Comparison of ENCODE assay signal across 9 cellular contexts in genomic region chr19:41792513-41793413, GRCh38. TPM values are rescaled to one million over a fixed set of nuclear protein-coding genes. Genes with fewer than 3 reads are reported as not detected.
DNase-seq lines count a peak whose midpoint lies in the region; ATAC-seq and TF ChIP-seq lines count a peak whose summit lies in the region.
"Had no signal": no experiment of that assay in that cellular context is flagged by ENCODE, and none has a peak within 500 bp of the region (broad histone marks: within the 10 kb centered on the region; RNA-seq: fewer than 3 reads in every experiment).

No MANE protein-coding gene starts in this region.

- DNase-seq in DMS79 treated with DMSO at 0.1 percent for 48 hours (lab: John Stamatoyannopoulos, UW) (peak; percentile 96), KBM-7 (peak; percentile 64), WERI-Rb-1 (peak; percentile 67), cerebellar cortex (ENCODE audit: low spot score) (peak; percentile 37), right lobe of liver (peak in 1 of 3 donors; percentile 55)
- peak; percentile 68 for DNase-seq in stimulated activated naive CD8-positive, alpha-beta T cell treated with anti-CD3 and anti-CD28 coated beads, Interleukin-15, Interleukin-2, amounts not matched to agents 100 U/mL and 50 U/mL, for 24 hours

- no peaks in the 10 kb centered on the region for H3K4me1 ChIP-seq in right lobe of liver
- H3K4me1 ChIP-seq: SJSA1 had no signal

- H3K36me3 ChIP-seq in WERI-Rb-1 (no peaks in the 10 kb centered on the region), right lobe of liver (no peaks in the 10 kb centered on the region)
- H3K36me3 ChIP-seq: SJSA1 had no signal

- H3K9me3 ChIP-seq in WERI-Rb-1 (ENCODE audit: severe bottlenecking) = no peaks in the 10 kb centered on the region
- no peaks in the 10 kb centered on the region for H3K9me3 ChIP-seq in right lobe of liver
- H3K9me3 ChIP-seq: SJSA1 had no signal

- H3K27ac ChIP-seq in WERI-Rb-1 (no peak overlapping the region), right lobe of liver (no peak overlapping the region)
- H3K27ac ChIP-seq: SJSA1 had no signal

- in situ Hi-C loops in KBM-7 (cut with MboI; ENCODE audit: low pct_unique_long_range_greater_than_20kb, low sequenced_read_pairs) = no loop called here

- H3K4me3 ChIP-seq in WERI-Rb-1 (ENCODE audit: low read depth, low read length) (no peak overlapping the region), right lobe of liver (no peak overlapping the region)
- H3K4me3 ChIP-seq: SJSA1 had no signal

- peaks cover 34% of the 10 kb centered on the region for H3K27me3 ChIP-seq in WERI-Rb-1 (ENCODE audit: insufficient read depth, low read depth, severe bottlenecking)
- H3K27me3 ChIP-seq in right lobe of liver = no peaks in the 10 kb centered on the region

- ATAC-seq in right lobe of liver (peak; percentile 43 to 73 (median 67)), HG02870 (IDR thresholded peaks at IDR 0.05; ENCODE audit: unreplicated experiment) (no peak), GM21723 (IDR thresholded peaks at IDR 0.05; ENCODE audit: unreplicated experiment) (no peak)
- no peak for ATAC-seq in stimulated activated naive CD8-positive, alpha-beta T cell treated with anti-CD3 and anti-CD28 coated beads, Interleukin-15, Interleukin-2, amounts not matched to agents 100 U/mL and 50 U/mL, for 24 hours

- intact Hi-C loops in right lobe of liver (cut with DNase I) = no loop called here

- peak; percentile 75 for TF ChIP-seq CTCF in WERI-Rb-1 (IDR thresholded peaks at IDR 0.05; ENCODE audit: low read depth, low read length)
- TF ChIP-seq CTCF in right lobe of liver (IDR thresholded peaks at IDR 0.05) = peak; percentile 36 to 66 (median 56)

- WGBS in right lobe of liver (ENCODE audit: insufficient coverage, low coverage, low lambda C conversion rate, missing lambda C conversion rate) = 16% methylated on average over 22 of the region's 22 CpGs

- no peak for TF ChIP-seq POLR2A in right lobe of liver (IDR thresholded peaks at IDR 0.05)

RNA-seq across cellular contexts. Expression of gene CEACAM3, which starts 3.6 kb away (rescaled TPM):
- under 1 TPM; 0.42 to 0.73 (median 0.51) TPM for total RNA-seq in right lobe of liver
- total RNA-seq: SJSA1 had no signal

RNA-seq across cellular contexts. Expression of gene CEACAM6, which starts 37.4 kb away (rescaled TPM):
- total RNA-seq in right lobe of liver = under 1 TPM in 4 of 6 experiments, not detected in 2; 0.18 to 0.44 (median 0.23) TPM
- total RNA-seq: SJSA1 had no signal

RNA-seq across cellular contexts. Expression of gene LYPD4, which starts 51.7 kb away (rescaled TPM):
- not detected for total RNA-seq in right lobe of liver
- total RNA-seq: SJSA1 had no signal

RNA-seq across cellular contexts. Expression of gene DMRTC2, which starts 52.1 kb away (rescaled TPM):
- total RNA-seq in right lobe of liver = not detected
- total RNA-seq: SJSA1 had no signal

Comparison
In these comparisons a context has a peak if more than half of its experiments do, and no peak if none do; other contexts are left out.
1. ATAC-seq: peak in right lobe of liver (4 of 4); none in stimulated activated naive CD8-positive, alpha-beta T cell treated with anti-CD3 and anti-CD28 coated beads, Interleukin-15, Interleukin-2, amounts not matched to agents 100 U/mL and 50 U/mL, for 24 hours (single experiment), HG02870 (single experiment) and GM21723 (single experiment).